ENCODE assay signal across 1 cellular context in genomic region chr16:75196826-75197225, GRCh38.
TF ChIP-seq lines count a peak whose summit lies in the region.

No MANE protein-coding gene starts in this region.

TF ChIP-seq in GM23338, 12 proteins besides CTCF, POLR2A, EP300 and RAD21:
- TF ChIP-seq ZNF462 (CRISPR knock-in tag; IDR thresholded peaks at IDR 0.05) = no peak
- no peak for TF ChIP-seq JUNB (IDR thresholded peaks at IDR 0.05; ENCODE audit: unreplicated experiment)
- no peak for TF ChIP-seq ZNF331 (CRISPR knock-in tag; IDR thresholded peaks at IDR 0.05; ENCODE audit: low read depth)
- TF ChIP-seq REST (IDR thresholded peaks at IDR 0.05; ENCODE audit: unreplicated experiment) = no peak
- no peak for TF ChIP-seq POLR2AphosphoS5 (IDR thresholded peaks at IDR 0.05; ENCODE audit: low read depth)
- TF ChIP-seq CREB1 (CRISPR knock-in tag; IDR thresholded peaks at IDR 0.05; ENCODE audit: low read depth) = no peak
- TF ChIP-seq EZH2 (IDR thresholded peaks at IDR 0.05; ENCODE audit: low read depth, unreplicated experiment) = no peak
- no peak for TF ChIP-seq NANOG (IDR thresholded peaks at IDR 0.05; ENCODE audit: borderline replicate concordance)
- no peak for TF ChIP-seq ZNF114 (CRISPR knock-in tag; IDR thresholded peaks at IDR 0.05)
- TF ChIP-seq STAT1 (IDR thresholded peaks at IDR 0.05; ENCODE audit: unreplicated experiment) = no peak
- TF ChIP-seq, protein P1, sequence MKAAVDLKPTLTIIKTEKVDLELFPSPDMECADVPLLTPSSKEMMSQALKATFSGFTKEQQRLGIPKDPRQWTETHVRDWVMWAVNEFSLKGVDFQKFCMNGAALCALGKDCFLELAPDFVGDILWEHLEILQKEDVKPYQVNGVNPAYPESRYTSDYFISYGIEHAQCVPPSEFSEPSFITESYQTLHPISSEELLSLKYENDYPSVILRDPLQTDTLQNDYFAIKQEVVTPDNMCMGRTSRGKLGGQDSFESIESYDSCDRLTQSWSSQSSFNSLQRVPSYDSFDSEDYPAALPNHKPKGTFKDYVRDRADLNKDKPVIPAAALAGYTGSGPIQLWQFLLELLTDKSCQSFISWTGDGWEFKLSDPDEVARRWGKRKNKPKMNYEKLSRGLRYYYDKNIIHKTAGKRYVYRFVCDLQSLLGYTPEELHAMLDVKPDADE (IDR thresholded peaks at IDR 0.05) = no peak
- TF ChIP-seq EZH2phosphoT487 (IDR thresholded peaks at IDR 0.05; ENCODE audit: unreplicated experiment) = no peak
